In genomic region chr11:68436985-68437926, GRCh38 we compare ENCODE assay signal across 9 cellular contexts. TPM values are rescaled to one million over a fixed set of nuclear protein-coding genes. Genes with fewer than 3 reads are reported as not detected.
DNase-seq lines count a peak whose midpoint lies in the region; ATAC-seq and TF ChIP-seq lines count a peak whose summit lies in the region.
"Had no signal": no experiment of that assay in that cellular context is flagged by ENCODE, and none has a peak within 500 bp of the region (broad histone marks: within the 10 kb centered on the region; RNA-seq: fewer than 3 reads in every experiment).

No MANE protein-coding gene starts in this region.

- no peak overlapping the region for H2AK5ac ChIP-seq in neuronal stem cell (ENCODE audit: low read depth, low read length)

- H3K18ac ChIP-seq in neuronal stem cell (ENCODE audit: low read length), result no peak overlapping the region

- TF ChIP-seq CTCF in Panc1 (IDR thresholded peaks at IDR 0.05), result no peak
- TF ChIP-seq CTCF in esophagus muscularis mucosa (IDR thresholded peaks at IDR 0.05), result no peak

- intact Hi-C loops in Panc1 (cut with micrococcal nuclease; ENCODE audit: unreplicated experiment), result no loop called here
- intact Hi-C loops in esophagus muscularis mucosa (cut with DNase I), result no loop called here

- no peak overlapping the region for H3K27ac ChIP-seq in Panc1 (ENCODE audit: low read length)
- H3K27ac ChIP-seq in esophagus muscularis mucosa (replicated peaks in 1 of 4), result peak overlapping the region in 3 of 4 donors; percentile 24 to 41 (median 38)
- H3K27ac ChIP-seq in neuronal stem cell (replicated peaks; ENCODE audit: low read length), result no peak overlapping the region

- peak; percentile 61 for ATAC-seq in Panc1
- no peak for ATAC-seq in GM21786 (IDR thresholded peaks at IDR 0.05; ENCODE audit: unreplicated experiment)
- ATAC-seq: stimulated activated naive CD8-positive, alpha-beta T cell treated with anti-CD3 and anti-CD28 coated beads, Interleukin-15, amount 100 ng/mL, for 72 hours had no signal

- H3K4me2 ChIP-seq in neuronal stem cell (ENCODE audit: insufficient read depth, low read length, poor library complexity, severe bottlenecking), result no peak overlapping the region

- H3K14ac ChIP-seq in neuronal stem cell (ENCODE audit: low read length), result no peak overlapping the region

- DNase-seq in EH (ENCODE audit: low read depth), result peak; percentile 84
- DNase-seq in Panc1 (ENCODE audit: low read depth, low spot score), result peak; percentile 13
- no peak for DNase-seq in esophagus muscularis mucosa (ENCODE audit: extremely low spot score)
- no peak for DNase-seq in neuronal stem cell (ENCODE audit: low spot score)
- no peak for DNase-seq in COR-L47 (lab: John Stamatoyannopoulos, UW)
- no peak for DNase-seq in NCI-H524 treated with DMSO at 0.1 percent for 48 hours (lab: John Stamatoyannopoulos, UW)
- DNase-seq in NCI-H2081 (lab: John Stamatoyannopoulos, UW), result no peak
- DNase-seq: stimulated activated naive CD8-positive, alpha-beta T cell treated with anti-CD3 and anti-CD28 coated beads, Interleukin-15, amount 100 ng/mL, for 72 hours had no signal

- CTCF ChIA-PET in Panc1 (lab: Charles Lee), result no interaction called here

- no peak overlapping the region for H2BK12ac ChIP-seq in neuronal stem cell (ENCODE audit: low read length)

- no peak overlapping the region for H2AFZ ChIP-seq in neuronal stem cell (ENCODE audit: low read length)

- no peaks in the 10 kb centered on the region for H3K9me3 ChIP-seq in Panc1 (ENCODE audit: control insufficient read depth, insufficient read depth, low read depth, low read length)
- H3K9me3 ChIP-seq in esophagus muscularis mucosa, result no peaks in the 10 kb centered on the region
- no peaks in the 10 kb centered on the region for H3K9me3 ChIP-seq in neuronal stem cell (replicated peaks in 1 of 2; ENCODE audit: control insufficient read depth in 2 of 2, insufficient read depth in 1 of 2, low read depth in 1 of 2, low read length in 2 of 2)

- H3K36me3 ChIP-seq in Panc1 (ENCODE audit: control insufficient read depth, insufficient read depth, low read length), result peaks cover 13% of the 10 kb centered on the region; the same call in 1 of the 2 replicates
- peaks cover 35 to 99% (median 87%) of the 10 kb centered on the region in 4 donors for H3K36me3 ChIP-seq in esophagus muscularis mucosa
- peaks cover 19 to 84% of the 10 kb centered on the region in 2 donors for H3K36me3 ChIP-seq in neuronal stem cell (replicated peaks in 1 of 2; ENCODE audit: control insufficient read depth in 2 of 2, insufficient read depth in 2 of 2, low read length in 2 of 2)

- H3K23ac ChIP-seq in neuronal stem cell (ENCODE audit: low read depth, low read length, poor library complexity), result no peak overlapping the region

- H2BK15ac ChIP-seq in neuronal stem cell (ENCODE audit: low read length), result no peak overlapping the region

- in situ Hi-C loops in Panc1 (cut with HindIII; ENCODE audit: low pct_unique_long_range_greater_than_20kb, low sequenced_read_pairs), result no loop called here

- no peaks in the 10 kb centered on the region for H3K27me3 ChIP-seq in Panc1 (ENCODE audit: control insufficient read depth, insufficient read depth, low read length)
- H3K27me3 ChIP-seq in esophagus muscularis mucosa, result no peaks in the 10 kb centered on the region
- no peaks in the 10 kb centered on the region for H3K27me3 ChIP-seq in neuronal stem cell (ENCODE audit: control insufficient read depth in 3 of 3, insufficient read depth in 3 of 3, low read depth in 1 of 3, low read length in 3 of 3)

- no TSS peak for BruUV-seq in Panc1 (replicated peaks; lab: Mats Ljungman, UMichigan)

- no peak overlapping the region for H2BK120ac ChIP-seq in neuronal stem cell (ENCODE audit: low read depth, low read length)

- H3K4me1 ChIP-seq in Panc1 (ENCODE audit: control insufficient read depth, insufficient read depth, low read length) (0 out of 2 replicates have a peak, but pooled peaks cover 4% of the 10 kb centered on the region), esophagus muscularis mucosa (peaks cover 23 to 31% (median 26%) of the 10 kb centered on the region in 4 donors), neuronal stem cell (ENCODE audit: control insufficient read depth in 2 of 2, insufficient read depth in 1 of 2, low read depth in 1 of 2, low read length in 2 of 2) (peaks cover 6 to 12% of the 10 kb centered on the region in 2 donors)

- H4K8ac ChIP-seq in neuronal stem cell (ENCODE audit: low read depth, low read length), result no peak overlapping the region

- no peak for TF ChIP-seq EP300 in esophagus muscularis mucosa (IDR thresholded peaks at IDR 0.05)

- POLR2A ChIA-PET in Panc1 (lab: Charles Lee), result no interaction called here

- no peaks in the 10 kb centered on the region for H3K79me1 ChIP-seq in neuronal stem cell (ENCODE audit: low read depth, low read length)

- peak overlapping the region; percentile 24 for H3K9ac ChIP-seq in neuronal stem cell (ENCODE audit: low read depth, low read length, poor library complexity)

- H2BK5ac ChIP-seq in neuronal stem cell (ENCODE audit: low read length), result no peak overlapping the region

- 77% methylated on average over 29 of the region's 34 CpGs for WGBS in esophagus muscularis mucosa
- WGBS in neuronal stem cell (ENCODE audit: extremely low coverage in 2 of 2, insufficient read length in 2 of 2, insufficient replicate concordance in 1 of 2), 2 donors, result no CpG with 5 or more reads among the region's 34 CpGs

- no peak overlapping the region for H3K4ac ChIP-seq in neuronal stem cell (ENCODE audit: low read length)

- TF ChIP-seq POLR2A in esophagus muscularis mucosa (IDR thresholded peaks at IDR 0.05; ENCODE audit: low read depth), result no peak

- no peak overlapping the region for H4K91ac ChIP-seq in neuronal stem cell (ENCODE audit: low read depth, low read length, poor library complexity)

- H3K4me3 ChIP-seq in Panc1 (ENCODE audit: low read depth in 2 of 2, low read length in 2 of 2) (no peak overlapping the region), esophagus muscularis mucosa (no peak overlapping the region), neuronal stem cell (ENCODE audit: low read length in 2 of 2) (no peak overlapping the region)

RNA-seq across cellular contexts. Expression of gene PPP6R3, which starts 23.3 kb away (rescaled TPM):
- 163 TPM for total RNA-seq in Panc1 (2021; ENCODE audit: unreplicated experiment)
- polyA plus RNA-seq in Panc1 (2012; ENCODE audit: insufficient read length), result 112 TPM
- 100 to 1,000 TPM; 106 to 132 (median 116) TPM for total RNA-seq in esophagus muscularis mucosa
- 55.3 TPM for polyA plus RNA-seq in neuronal stem cell (2013, experiment 1 of 2)
- 57.5 TPM for polyA plus RNA-seq in neuronal stem cell (2013, experiment 2 of 2)

Comparison
In these comparisons a context has a peak if more than half of its experiments do, and no peak if none do; other contexts are left out.
1. DNase-seq: peak in EH (single experiment) and Panc1 (single experiment); none in esophagus muscularis mucosa (single experiment), neuronal stem cell (single experiment), COR-L47 (single experiment), NCI-H524 treated with DMSO at 0.1 percent for 48 hours (single experiment) and NCI-H2081 (0 of 2).
2. H3K27ac ChIP-seq: peak in esophagus muscularis mucosa (3 of 4); none in Panc1 (single experiment) and neuronal stem cell (single experiment).